Comparison of ENCODE assay signal across 12 cellular contexts in the genomic region with DNA sequence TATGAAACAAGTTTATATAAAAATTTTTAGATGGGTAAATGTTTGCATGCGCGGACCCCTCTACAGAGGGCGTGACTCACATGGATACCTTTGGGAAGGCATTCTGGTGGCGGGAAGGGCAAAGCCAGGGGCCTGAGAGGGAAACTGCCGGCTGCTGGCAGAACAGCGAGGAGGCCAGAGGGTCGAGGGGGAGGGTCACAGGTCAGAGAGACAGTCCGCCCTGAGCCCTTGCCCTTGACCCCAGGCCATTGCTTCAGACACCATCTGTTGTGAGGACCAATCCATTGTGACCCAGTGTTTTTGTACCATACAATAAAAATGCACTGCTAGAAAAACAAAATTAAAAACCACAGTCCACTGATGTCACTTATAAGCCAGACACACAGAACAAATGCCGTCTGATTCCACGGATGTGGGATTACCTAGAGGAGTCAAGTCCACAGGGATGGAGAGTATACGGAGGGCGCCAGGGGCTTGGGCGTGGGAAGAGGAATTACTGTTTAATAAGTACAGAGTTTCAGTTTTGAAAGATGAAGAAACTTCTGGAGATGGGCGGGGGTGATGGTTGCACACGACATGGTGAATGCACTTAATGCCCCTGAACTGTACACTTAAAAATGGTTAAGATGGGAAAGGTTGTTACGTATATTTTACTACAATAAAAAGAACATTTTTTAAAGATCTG. TPM values are rescaled to one million over a fixed set of nuclear protein-coding genes. Genes with fewer than 3 reads are reported as not detected.
A peak's percentile ranks its signal among the peaks of the same experiment; 100 is the strongest.
DNase-seq lines count a peak whose midpoint lies in the region; ATAC-seq and TF ChIP-seq lines count a peak whose summit lies in the region.
"Had no signal": no experiment of that assay in that cellular context is flagged by ENCODE, and none has a peak within 500 bp of the region (broad histone marks: within the 10 kb centered on the region; RNA-seq: fewer than 3 reads in every experiment).

No MANE protein-coding gene starts in this region.

- 0 out of 2 replicates have a peak, but pooled peaks cover 9% of the 10 kb centered on the region for H3F3A ChIP-seq in GM23338 (replicated peaks; ENCODE audit: low read depth)

- TF ChIP-seq CTCF in GM23338 (conservative IDR thresholded peaks at IDR 0.05; ENCODE audit: low read depth in 2 of 2) (no peak), nephron (IDR thresholded peaks at IDR 0.05; ENCODE audit: unreplicated experiment in 3 of 3) (no peak), foreskin fibroblast (IDR thresholded peaks at IDR 0.05; ENCODE audit: low read depth, low read length) (no peak)

- peak overlapping the region; percentile 75 to 85 (median 76) for H3K4me3 Mint-ChIP-seq in CD4-positive, CD25-positive, alpha-beta regulatory T cell
- peak overlapping the region; percentile 72 for H3K4me3 Mint-ChIP-seq in GM23338
- peak overlapping the region; percentile 53 for H3K4me3 Mint-ChIP-seq in activated naive CD8-positive, alpha-beta T cell treated with anti-CD3 and anti-CD28 coated beads, Interleukin-2, amount 50 U/mL, for 24 hours
- peak overlapping the region; percentile 83 to 84 (median 83) for H3K4me3 Mint-ChIP-seq in nephron

- H3K4me2 ChIP-seq in GM23338 = peak overlapping the region; percentile 84

- H3K27ac Mint-ChIP-seq in CD4-positive, CD25-positive, alpha-beta regulatory T cell = peak overlapping the region in 1 of 3 donors; percentile 21
- no peak overlapping the region for H3K27ac Mint-ChIP-seq in GM23338
- H3K27ac Mint-ChIP-seq in activated naive CD8-positive, alpha-beta T cell treated with anti-CD3 and anti-CD28 coated beads, Interleukin-2, amount 50 U/mL, for 24 hours = no peak overlapping the region
- H3K27ac Mint-ChIP-seq in nephron = no peak overlapping the region

- H3K27me3 Mint-ChIP-seq in CD4-positive, CD25-positive, alpha-beta regulatory T cell = peaks cover 70% of the 10 kb centered on the region
- H3K27me3 Mint-ChIP-seq in GM23338 (ENCODE audit: insufficient read depth, low read depth, poor library complexity) = peaks cover 67% of the 10 kb centered on the region
- H3K27me3 Mint-ChIP-seq in activated naive CD8-positive, alpha-beta T cell treated with anti-CD3 and anti-CD28 coated beads, Interleukin-2, amount 50 U/mL, for 24 hours = peaks cover 74% of the 10 kb centered on the region
- peaks cover 89% of the 10 kb centered on the region for H3K27me3 Mint-ChIP-seq in nephron (ENCODE audit: low read depth)

- peaks cover 0 to 21% (median 10%) of the 10 kb centered on the region in 4 donors for H3K4me1 Mint-ChIP-seq in CD4-positive, CD25-positive, alpha-beta regulatory T cell
- H3K4me1 Mint-ChIP-seq in GM23338 (peaks cover 18% of the 10 kb centered on the region), nephron (peaks cover 26% of the 10 kb centered on the region)
- peaks cover 10% of the 10 kb centered on the region for H3K4me1 Mint-ChIP-seq in activated naive CD8-positive, alpha-beta T cell treated with anti-CD3 and anti-CD28 coated beads, Interleukin-2, amount 50 U/mL, for 24 hours

- DNase-seq in CD4-positive, CD25-positive, alpha-beta regulatory T cell = no peak
- DNase-seq in GM23338 (ENCODE audit: low spot score) (peak; percentile 51), NCI-H2081 treated with DMSO at 0.1 percent for 48 hours (lab: John Stamatoyannopoulos, UW) (no peak), foreskin fibroblast (no peak), NCI-H82 treated with DMSO at 0.1 percent for 48 hours (lab: John Stamatoyannopoulos, UW; ENCODE audit: unreplicated experiment) (no peak), SK-N-DZ (ENCODE audit: low spot score) (no peak)
- no peak for DNase-seq in activated naive CD8-positive, alpha-beta T cell treated with anti-CD3 and anti-CD28 coated beads, Interleukin-2, amount 50 U/mL, for 24 hours
- DNase-seq: NCI-H226, sigmoid colon had no signal

- H3K9me3 ChIP-seq in CD4-positive, CD25-positive, alpha-beta regulatory T cell (ENCODE audit: control insufficient read depth in 2 of 2, low read length in 2 of 2) = no peaks in the 10 kb centered on the region
- H3K9me3 ChIP-seq: sigmoid colon had no signal

- peak overlapping the region; percentile 98 for H2AFZ ChIP-seq in GM23338

- no peaks in the 10 kb centered on the region; the same call in 1 of the 2 replicates for H3K9me2 ChIP-seq in GM23338 (ENCODE audit: insufficient read depth)

- H3K36me3 ChIP-seq in CD4-positive, CD25-positive, alpha-beta regulatory T cell (ENCODE audit: control insufficient read depth, insufficient read depth, low read length) = no peaks in the 10 kb centered on the region
- no peaks in the 10 kb centered on the region for H3K36me3 ChIP-seq in GM23338 (ENCODE audit: insufficient read depth)
- H3K36me3 ChIP-seq: sigmoid colon had no signal

- peaks cover 5% of the 10 kb centered on the region for H4K20me1 ChIP-seq in GM23338 (replicated peaks; ENCODE audit: insufficient read depth)

- no peak overlapping the region for H3K27ac ChIP-seq in CD4-positive, CD25-positive, alpha-beta regulatory T cell (ENCODE audit: insufficient read depth, low read length, poor library complexity, severe bottlenecking)
- H3K27ac ChIP-seq in GM23338 (ENCODE audit: low read depth) = no peak overlapping the region
- H3K27ac ChIP-seq: sigmoid colon had no signal

- no peaks in the 10 kb centered on the region for H3K79me2 ChIP-seq in GM23338 (replicated peaks; ENCODE audit: insufficient read depth)

- no peaks in the 10 kb centered on the region for H3K36me3 Mint-ChIP-seq in CD4-positive, CD25-positive, alpha-beta regulatory T cell
- H3K36me3 Mint-ChIP-seq in GM23338 (ENCODE audit: low read depth) = no peaks in the 10 kb centered on the region; the same call in 2 of the 3 replicates
- peaks cover 4% of the 10 kb centered on the region for H3K36me3 Mint-ChIP-seq in activated naive CD8-positive, alpha-beta T cell treated with anti-CD3 and anti-CD28 coated beads, Interleukin-2, amount 50 U/mL, for 24 hours (ENCODE audit: low read depth)
- peaks cover 3% of the 10 kb centered on the region for H3K36me3 Mint-ChIP-seq in nephron (ENCODE audit: low read depth)

- H3K4me3 ChIP-seq in CD4-positive, CD25-positive, alpha-beta regulatory T cell (ENCODE audit: low read depth, low read length) = no peak overlapping the region
- H3K4me3 ChIP-seq in GM23338 = peak overlapping the region; percentile 82
- H3K4me3 ChIP-seq in foreskin fibroblast (ENCODE audit: low read depth in 1 of 2, low read length in 2 of 2) = no peak overlapping the region

- no peak for ATAC-seq in CD4-positive, CD25-positive, alpha-beta regulatory T cell (ENCODE audit: low read depth in 2 of 2)
- peak; percentile 22 for ATAC-seq in GM23338
- ATAC-seq in activated naive CD8-positive, alpha-beta T cell treated with anti-CD3 and anti-CD28 coated beads, Interleukin-2, amount 50 U/mL, for 24 hours = no peak

- peaks cover 12% of the 10 kb centered on the region for H3K4me1 ChIP-seq in CD4-positive, CD25-positive, alpha-beta regulatory T cell (ENCODE audit: control insufficient read depth, insufficient read depth, low read length, poor library complexity, severe bottlenecking)
- peaks cover 20% of the 10 kb centered on the region for H3K4me1 ChIP-seq in GM23338 (ENCODE audit: insufficient read depth)

- H3K9me3 Mint-ChIP-seq in CD4-positive, CD25-positive, alpha-beta regulatory T cell = peaks cover 0 to 6% (median 0%) of the 10 kb centered on the region in 7 donors
- H3K9me3 Mint-ChIP-seq in GM23338 (no peaks in the 10 kb centered on the region; the same call in 2 of the 3 replicates), nephron (peaks cover 2% of the 10 kb centered on the region)
- H3K9me3 Mint-ChIP-seq in activated naive CD8-positive, alpha-beta T cell treated with anti-CD3 and anti-CD28 coated beads, Interleukin-2, amount 50 U/mL, for 24 hours = no peaks in the 10 kb centered on the region

- peaks cover 56% of the 10 kb centered on the region for H3K27me3 ChIP-seq in CD4-positive, CD25-positive, alpha-beta regulatory T cell (ENCODE audit: control insufficient read depth, insufficient read depth, low read length)
- H3K27me3 ChIP-seq in GM23338 (ENCODE audit: insufficient read depth) = peaks cover 88% of the 10 kb centered on the region

TF ChIP-seq in GM23338, 12 proteins besides CTCF, POLR2A, EP300 and RAD21:
- TF ChIP-seq, protein P1, sequence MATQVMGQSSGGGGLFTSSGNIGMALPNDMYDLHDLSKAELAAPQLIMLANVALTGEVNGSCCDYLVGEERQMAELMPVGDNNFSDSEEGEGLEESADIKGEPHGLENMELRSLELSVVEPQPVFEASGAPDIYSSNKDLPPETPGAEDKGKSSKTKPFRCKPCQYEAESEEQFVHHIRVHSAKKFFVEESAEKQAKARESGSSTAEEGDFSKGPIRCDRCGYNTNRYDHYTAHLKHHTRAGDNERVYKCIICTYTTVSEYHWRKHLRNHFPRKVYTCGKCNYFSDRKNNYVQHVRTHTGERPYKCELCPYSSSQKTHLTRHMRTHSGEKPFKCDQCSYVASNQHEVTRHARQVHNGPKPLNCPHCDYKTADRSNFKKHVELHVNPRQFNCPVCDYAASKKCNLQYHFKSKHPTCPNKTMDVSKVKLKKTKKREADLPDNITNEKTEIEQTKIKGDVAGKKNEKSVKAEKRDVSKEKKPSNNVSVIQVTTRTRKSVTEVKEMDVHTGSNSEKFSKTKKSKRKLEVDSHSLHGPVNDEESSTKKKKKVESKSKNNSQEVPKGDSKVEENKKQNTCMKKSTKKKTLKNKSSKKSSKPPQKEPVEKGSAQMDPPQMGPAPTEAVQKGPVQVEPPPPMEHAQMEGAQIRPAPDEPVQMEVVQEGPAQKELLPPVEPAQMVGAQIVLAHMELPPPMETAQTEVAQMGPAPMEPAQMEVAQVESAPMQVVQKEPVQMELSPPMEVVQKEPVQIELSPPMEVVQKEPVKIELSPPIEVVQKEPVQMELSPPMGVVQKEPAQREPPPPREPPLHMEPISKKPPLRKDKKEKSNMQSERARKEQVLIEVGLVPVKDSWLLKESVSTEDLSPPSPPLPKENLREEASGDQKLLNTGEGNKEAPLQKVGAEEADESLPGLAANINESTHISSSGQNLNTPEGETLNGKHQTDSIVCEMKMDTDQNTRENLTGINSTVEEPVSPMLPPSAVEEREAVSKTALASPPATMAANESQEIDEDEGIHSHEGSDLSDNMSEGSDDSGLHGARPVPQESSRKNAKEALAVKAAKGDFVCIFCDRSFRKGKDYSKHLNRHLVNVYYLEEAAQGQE (IDR thresholded peaks at IDR 0.05; ENCODE audit: unreplicated experiment) = no peak
- no peak for TF ChIP-seq NANOG (IDR thresholded peaks at IDR 0.05; ENCODE audit: borderline replicate concordance)
- TF ChIP-seq CREB1 (CRISPR knock-in tag; IDR thresholded peaks at IDR 0.05; ENCODE audit: low read depth) = no peak

RNA-seq across cellular contexts. Expression of a gene that starts 11.9 kb away (rescaled TPM):
- total RNA-seq in CD4-positive, CD25-positive, alpha-beta regulatory T cell = not detected
- not detected for polyA plus RNA-seq in CD4-positive, CD25-positive, alpha-beta regulatory T cell
- total RNA-seq in GM23338 (2014; rRNA removed; shearing (Covaris generic)) = 2.8 and 3.4 TPM in 2 replicates
- polyA plus RNA-seq in GM23338 (2016; fragmentation: Nextera tagmentation; extraction: Ambion mirVana) = 0.21 and 0.37 TPM in 2 replicates
- not detected in 2 replicates for polyA plus RNA-seq in SK-N-DZ (2014; cell fraction: cytosol; rRNA removed)
- polyA plus RNA-seq in SK-N-DZ (2014; cell fraction: nucleus; rRNA removed) = not detected in 2 replicates
- total RNA-seq: epithelial cell of proximal tubule; T-helper 2 cell treated with Interferon-gamma antibody and Interleukin-4, amounts not matched to agents 100 ng/mL and 5 ng/mL, for 36 hours had no signal
